In the genomic region with DNA sequence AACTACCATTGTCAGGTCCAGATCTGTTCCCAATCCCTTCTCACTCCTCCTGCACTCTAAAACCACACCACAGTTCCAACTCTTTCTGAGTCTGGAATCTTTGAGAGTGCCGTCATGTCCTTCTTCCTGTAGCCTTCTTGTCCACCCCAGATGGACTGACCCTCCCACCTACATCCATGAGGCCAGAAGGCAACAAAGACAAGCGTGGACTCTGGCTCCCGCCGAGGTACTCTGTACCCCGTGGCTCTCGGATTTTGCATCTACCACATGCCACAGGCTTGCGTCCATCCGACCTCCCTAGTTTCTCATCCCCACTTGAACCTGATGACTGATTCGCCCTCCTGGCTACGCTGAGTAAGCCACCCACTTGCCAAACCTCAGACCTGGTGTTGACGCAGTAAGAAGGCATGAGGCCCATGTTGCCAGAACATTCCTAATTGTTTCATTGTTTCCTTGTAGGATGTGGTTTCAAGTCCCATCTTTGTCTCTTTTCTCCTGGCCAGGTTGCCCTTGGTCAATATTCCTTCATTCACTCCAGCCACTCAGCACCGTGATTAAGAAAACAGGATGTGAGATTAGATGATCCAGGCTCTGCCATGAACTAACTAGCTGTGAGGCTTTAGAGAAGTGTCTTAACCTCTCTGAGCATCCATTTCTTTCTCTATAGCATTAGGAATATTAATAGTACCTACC, we compare ENCODE assay signal across 8 cellular contexts. TPM values are rescaled to one million over a fixed set of nuclear protein-coding genes. Genes with fewer than 3 reads are reported as not detected.
DNase-seq lines count a peak whose midpoint lies in the region; ATAC-seq, FAIRE-seq and TF ChIP-seq lines count a peak whose summit lies in the region.

No MANE protein-coding gene starts in this region.

- no peaks in the 10 kb centered on the region for H3K27me3 ChIP-seq in left ventricle myocardium inferior (ENCODE audit: low read depth)
- H3K27me3 ChIP-seq in bronchial epithelial cell (ENCODE audit: control insufficient read depth, insufficient read depth, low read length): no peaks in the 10 kb centered on the region
- H3K27me3 ChIP-seq in vagina: no peaks in the 10 kb centered on the region

- TF ChIP-seq CTCF in left ventricle myocardium inferior (IDR thresholded peaks at IDR 0.05; ENCODE audit: borderline replicate concordance): no peak
- no peak for TF ChIP-seq CTCF in bronchial epithelial cell (IDR thresholded peaks at IDR 0.05; ENCODE audit: insufficient read depth, low read length, severe bottlenecking)
- TF ChIP-seq CTCF in vagina (IDR thresholded peaks at IDR 0.05): no peak

- H3K4me1 ChIP-seq in left ventricle myocardium inferior (peaks cover 56% of the 10 kb centered on the region), mesodermal cell (ENCODE audit: control insufficient read depth, insufficient read depth, low read length, poor library complexity, severe bottlenecking) (peaks cover 39% of the 10 kb centered on the region), vagina (peaks cover 43% of the 10 kb centered on the region)

- peak overlapping the region; percentile 93 for H3K27ac ChIP-seq in left ventricle myocardium inferior (replicated peaks)
- peak overlapping the region; percentile 100 for H3K27ac ChIP-seq in mesodermal cell (ENCODE audit: low read depth, low read length, severe bottlenecking)
- peak overlapping the region; percentile 94 for H3K27ac ChIP-seq in vagina

- ATAC-seq in Right ventricle myocardium inferior: no peak
- ATAC-seq in GM21367 (IDR thresholded peaks at IDR 0.05; ENCODE audit: unreplicated experiment): no peak
- no peak for ATAC-seq in HG03159 (IDR thresholded peaks at IDR 0.05; ENCODE audit: unreplicated experiment)

- 92 to 98% methylated on average over 5 to 10 of the region's 12 CpGs for WGBS in mesodermal cell (ENCODE audit: insufficient coverage in 2 of 2), 2 experiments

- H3K36me3 ChIP-seq in left ventricle myocardium inferior (peaks cover 6% of the 10 kb centered on the region), bronchial epithelial cell (ENCODE audit: control insufficient read depth, insufficient read depth, low read length) (peaks cover 2% of the 10 kb centered on the region), mesodermal cell (ENCODE audit: control insufficient read depth, insufficient read depth, low read length) (peaks cover 17% of the 10 kb centered on the region), vagina (no peaks in the 10 kb centered on the region)

- H3K9me3 ChIP-seq in left ventricle myocardium inferior (replicated peaks) (peaks cover 13% of the 10 kb centered on the region), mesodermal cell (ENCODE audit: control insufficient read depth, low read length) (peaks cover 9% of the 10 kb centered on the region), vagina (no peaks in the 10 kb centered on the region)

- TF ChIP-seq POLR2A in vagina (IDR thresholded peaks at IDR 0.05): no peak

- DNase-seq in left ventricle myocardium inferior (no peak), Right ventricle myocardium inferior (ENCODE audit: missing footprints) (no peak), bronchial epithelial cell (ENCODE audit: low read depth) (peak; percentile 100), vagina (ENCODE audit: extremely low spot score in 2 of 2) (no peak)
- no peak for DNase-seq in activated CD8-positive, alpha-beta memory T cell treated with anti-CD3 and anti-CD28 coated beads, Interleukin-2, amount 50 U/mL, for 48 hours

- H3K4me3 ChIP-seq in left ventricle myocardium inferior: no peak overlapping the region
- H3K4me3 ChIP-seq in bronchial epithelial cell (ENCODE audit: low read depth, low read length): no peak overlapping the region
- no peak overlapping the region for H3K4me3 ChIP-seq in mesodermal cell (ENCODE audit: extremely low read depth, insufficient read depth, low read length, poor library complexity, severe bottlenecking)
- H3K4me3 ChIP-seq in vagina: no peak overlapping the region

- peak; percentile 96 for FAIRE-seq in bronchial epithelial cell (lab: Jason Lieb, UNC)

- intact Hi-C loops in left ventricle myocardium inferior (cut with micrococcal nuclease) (no loop called here), Right ventricle myocardium inferior (cut with DNase I) (loop anchor here (2.0 kb wide), 1 partner anchor 74 kb away; no protein-coding TSS in a partner anchor), vagina (cut with DNase I) (loop anchor here (10.0 kb wide), 2 partner anchors 48 to 62 kb away; no protein-coding TSS in a partner anchor)

RNA-seq across cellular contexts. Expression of gene ZBTB38, which starts 1.1 kb away (rescaled TPM):
- total RNA-seq in left ventricle myocardium inferior: 116 TPM
- 102 TPM for total RNA-seq in Right ventricle myocardium inferior
- 59.0 and 61.2 TPM in 2 replicates for total RNA-seq in bronchial epithelial cell
- polyA plus RNA-seq in mesodermal cell (2013, experiment 1 of 2): 37.0 TPM
- 34.1 TPM for polyA plus RNA-seq in mesodermal cell (2013, experiment 2 of 2)
- total RNA-seq in vagina: 88.6 TPM
